Comparison of ENCODE assay signal across 17 cellular contexts in the genomic region with DNA sequence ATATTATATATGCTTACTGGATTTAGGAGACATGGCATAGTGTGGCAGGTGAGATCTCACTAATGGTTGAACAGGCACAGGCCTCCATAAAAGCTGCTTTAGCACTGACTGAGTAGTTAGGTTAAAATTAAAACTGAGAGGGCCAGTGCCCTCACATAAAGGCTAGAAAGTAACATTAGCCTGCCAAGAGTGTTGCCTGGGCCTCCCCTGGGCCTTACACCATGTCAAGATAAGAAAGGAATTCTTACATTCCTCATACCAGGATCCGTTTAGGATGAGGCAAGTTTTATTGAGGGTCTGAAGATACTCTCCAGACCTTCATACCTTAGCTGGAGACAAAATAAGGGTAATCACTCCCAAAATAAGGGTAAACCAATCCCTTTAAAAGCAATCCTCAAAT.
DNase-seq lines count a peak whose midpoint lies in the region; ATAC-seq, FAIRE-seq and TF ChIP-seq lines count a peak whose summit lies in the region.
"Had no signal": no experiment of that assay in that cellular context is flagged by ENCODE, and none has a peak within 500 bp of the region (broad histone marks: within the 10 kb centered on the region; RNA-seq: fewer than 3 reads in every experiment).

No MANE protein-coding gene starts in this region.

- TF ChIP-seq RAD21 in IMR-90 (IDR thresholded peaks at IDR 0.05; ENCODE audit: low read length), result no peak

- CTCF ChIA-PET in IMR-90 (lab: Yijun Ruan, JAX), result interaction anchor here (1.0 kb wide), 1 partner anchor 101 kb away, joined by 3 read pairs; no protein-coding TSS in a partner anchor
- CTCF ChIA-PET in A673 (lab: Charles Lee), result no interaction called here

- H3K4me2 ChIP-seq in IMR-90 (ENCODE audit: low read depth, low read length), result no peak overlapping the region

- no peak overlapping the region; the same call in 1 of the 2 replicates for H2AK5ac ChIP-seq in IMR-90 (ENCODE audit: low read depth, low read length)

- POLR2A ChIA-PET in IMR-90 (lab: Charles Lee; ENCODE audit: unreplicated experiment) (no interaction called here), A673 (lab: Charles Lee; ENCODE audit: low non-redundant PET) (no interaction called here)

- no peaks in the 10 kb centered on the region for H3K9me1 ChIP-seq in IMR-90 (ENCODE audit: insufficient read depth, low read length)

- no peak overlapping the region for H2BK15ac ChIP-seq in IMR-90 (ENCODE audit: low read depth, low read length)

- H2BK5ac ChIP-seq in IMR-90 (ENCODE audit: low read depth, low read length, poor library complexity, severe bottlenecking), result no peak overlapping the region

- H2BK120ac ChIP-seq in IMR-90 (ENCODE audit: low read depth, low read length), result no peak overlapping the region

- H3K14ac ChIP-seq in IMR-90 (replicated peaks; ENCODE audit: low read depth, low read length), result no peak overlapping the region

- H3K9me3 Mint-ChIP-seq in activated T-cell treated with anti-CD3 and anti-CD28 coated beads, Interleukin-2, amount 50 U/mL, for 4 hours, result no peaks in the 10 kb centered on the region

- H3K36me3 ChIP-seq in IMR-90 (ENCODE audit: control insufficient read depth, insufficient read depth, low read length) (no peaks in the 10 kb centered on the region), A673 (ENCODE audit: insufficient read depth, low read length, poor library complexity, severe bottlenecking) (no peaks in the 10 kb centered on the region)
- H3K36me3 ChIP-seq: HAP-1 had no signal

- no peaks in the 10 kb centered on the region for H3K79me1 ChIP-seq in IMR-90 (ENCODE audit: low read depth in 1 of 2, low read length in 2 of 2)

- no peak overlapping the region for H2AK9ac ChIP-seq in IMR-90 (replicated peaks; ENCODE audit: low read depth, low read length, poor library complexity)

- no peak for DNase-seq in D721Med (ENCODE audit: insufficient read length, low spot score)
- peak; percentile 4 for DNase-seq in IMR-90
- peak; percentile 59 for DNase-seq in choroid plexus epithelial cell (ENCODE audit: low read depth)
- DNase-seq in islet precursor cell, result peak; percentile 87
- DNase-seq in activated T-cell treated with anti-CD3 and anti-CD28 coated beads, Interleukin-2, amount 50 U/mL, for 4 hours, result no peak
- no peak for DNase-seq in A673 (ENCODE audit: low spot score)
- DNase-seq: CD4-positive, alpha-beta memory T cell; Kasumi-1; NCI-H1105 treated with DMSO at 0.1 percent for 48 hours; NCI-H187; NCI-H446; NCI-H748 treated with DMSO at 0.1 percent for 48 hours; SHP77 had no signal

- H4K91ac ChIP-seq in IMR-90 (ENCODE audit: insufficient read depth, low read depth, low read length), result no peak overlapping the region

- H3K4me1 Mint-ChIP-seq in activated T-cell treated with anti-CD3 and anti-CD28 coated beads, Interleukin-2, amount 50 U/mL, for 4 hours (ENCODE audit: low read depth), result no peaks in the 10 kb centered on the region
- H3K4me1 Mint-ChIP-seq: B cell; CD4-positive, alpha-beta memory T cell had no signal

- no peak overlapping the region for H3K23ac ChIP-seq in IMR-90 (ENCODE audit: low read depth, low read length)

- TF ChIP-seq CTCF in D721Med (IDR thresholded peaks at IDR 0.05; ENCODE audit: insufficient read depth, missing control alignments), result no peak
- TF ChIP-seq CTCF in IMR-90 (conservative IDR thresholded peaks at IDR 0.05; ENCODE audit: low read depth, low read length), result no peak
- no peak for TF ChIP-seq CTCF in choroid plexus epithelial cell (conservative IDR thresholded peaks at IDR 0.05; ENCODE audit: low read depth, low read length)
- TF ChIP-seq CTCF in A673 (conservative IDR thresholded peaks at IDR 0.05; ENCODE audit: low read depth, low read length), result no peak

- H4K8ac ChIP-seq in IMR-90 (ENCODE audit: low read depth in 2 of 2, low read length in 2 of 2), result no peak overlapping the region

- H4K20me1 ChIP-seq in IMR-90 (ENCODE audit: insufficient read depth, low read length), result no peaks in the 10 kb centered on the region

- no peaks in the 10 kb centered on the region for H3K4me1 ChIP-seq in IMR-90 (ENCODE audit: control insufficient read depth, insufficient read depth, low read length)
- H3K4me1 ChIP-seq in A673 (ENCODE audit: insufficient read depth, low read length, poor library complexity, severe bottlenecking), result no peaks in the 10 kb centered on the region
- H3K4me1 ChIP-seq: HAP-1 had no signal

- intact Hi-C loops in IMR-90 (cut with micrococcal nuclease) (no loop called here), A673 (cut with micrococcal nuclease; ENCODE audit: unreplicated experiment) (no loop called here)

- peak; percentile 25 for FAIRE-seq in D721Med (lab: Jason Lieb, UNC)

- no peak overlapping the region for H2BK20ac ChIP-seq in IMR-90 (ENCODE audit: low read depth, low read length)

- no peak overlapping the region for H3K4me3 Mint-ChIP-seq in activated T-cell treated with anti-CD3 and anti-CD28 coated beads, Interleukin-2, amount 50 U/mL, for 4 hours
- H3K4me3 Mint-ChIP-seq: B cell; CD4-positive, alpha-beta memory T cell had no signal

- H3K4me3 ChIP-seq in IMR-90 (ENCODE audit: insufficient read depth, low read depth, low read length) (no peak overlapping the region), choroid plexus epithelial cell (ENCODE audit: low read depth, low read length) (no peak overlapping the region), A673 (ENCODE audit: low read depth, low read length, poor library complexity, severe bottlenecking) (no peak overlapping the region)
- H3K4me3 ChIP-seq: HAP-1 had no signal

- H3K9me3 ChIP-seq in IMR-90 (ENCODE audit: control insufficient read depth, insufficient read depth, low read length), result no peaks in the 10 kb centered on the region; the same call in 1 of the 2 replicates
- H3K9me3 ChIP-seq in A673 (ENCODE audit: low read depth, low read length, poor library complexity, severe bottlenecking), result peaks cover 4% of the 10 kb centered on the region
- H3K9me3 ChIP-seq: HAP-1 had no signal

- peak; percentile 32; the same call in 1 of the 2 replicates for ATAC-seq in IMR-90 (ENCODE audit: low read depth)
- ATAC-seq in activated T-cell treated with anti-CD3 and anti-CD28 coated beads, Interleukin-2, amount 50 U/mL, for 4 hours, result no peak
- ATAC-seq in GM19455 (IDR thresholded peaks at IDR 0.05; ENCODE audit: unreplicated experiment), result no peak
- ATAC-seq: Panc1 had no signal

- H3K27me3 Mint-ChIP-seq in activated T-cell treated with anti-CD3 and anti-CD28 coated beads, Interleukin-2, amount 50 U/mL, for 4 hours (ENCODE audit: low read depth), result no peaks in the 10 kb centered on the region
- H3K27me3 Mint-ChIP-seq: B cell; CD4-positive, alpha-beta memory T cell had no signal

- H3K36me3 Mint-ChIP-seq in activated T-cell treated with anti-CD3 and anti-CD28 coated beads, Interleukin-2, amount 50 U/mL, for 4 hours (ENCODE audit: insufficient read depth), result no peaks in the 10 kb centered on the region
- H3K36me3 Mint-ChIP-seq: CD4-positive, alpha-beta memory T cell had no signal

- no peak overlapping the region for H3K9ac ChIP-seq in IMR-90 (ENCODE audit: low read depth, low read length)

- no peak overlapping the region for H3K56ac ChIP-seq in IMR-90 (ENCODE audit: extremely low read depth, insufficient read depth, low read length)

- TF ChIP-seq POLR2A in IMR-90 (IDR thresholded peaks at IDR 0.05; ENCODE audit: low read depth, low read length), result no peak

- no peak overlapping the region for H3K18ac ChIP-seq in IMR-90 (ENCODE audit: low read depth, low read length)

- no peaks in the 10 kb centered on the region for H3K27me3 ChIP-seq in IMR-90 (ENCODE audit: control insufficient read depth, insufficient read depth, low read length)
- H3K27me3 ChIP-seq in A673 (replicated peaks; ENCODE audit: insufficient read depth, low read depth, low read length, poor library complexity), result no peaks in the 10 kb centered on the region

- H3K4ac ChIP-seq in IMR-90 (ENCODE audit: low read depth, low read length), result no peak overlapping the region

- in situ Hi-C loops in IMR-90 (cut with MboI; ENCODE audit: low sequenced_read_pairs), result no loop called here

- no peak overlapping the region for H4K5ac ChIP-seq in IMR-90 (ENCODE audit: low read depth, low read length)

- dilution Hi-C loops in IMR-90 (cut with HindIII; ENCODE audit: low sequenced_read_pairs, unreplicated experiment), result no loop called here

- BruUV-seq in IMR-90 (replicated peaks; lab: Mats Ljungman, UMichigan) (no TSS peak), A673 (replicated peaks; lab: Mats Ljungman, UMichigan) (no TSS peak)

- no peak overlapping the region for H2AFZ ChIP-seq in IMR-90 (replicated peaks; ENCODE audit: low read length, poor library complexity)

- WGBS in IMR-90 (ENCODE audit: extremely low coverage in 2 of 2, insufficient read length in 1 of 2), 2 experiments, result no CpG with 5 or more reads among the region's 1 CpG

- H3K27ac ChIP-seq in IMR-90 (ENCODE audit: insufficient read depth, low read length) (no peak overlapping the region), A673 (ENCODE audit: low read depth, low read length, poor library complexity, severe bottlenecking) (no peak overlapping the region)

TF ChIP-seq in IMR-90, 13 proteins besides CTCF, POLR2A, EP300 and RAD21 (continues in another document):
- no peak for TF ChIP-seq FOS (IDR thresholded peaks at IDR 0.05; ENCODE audit: low read depth, low read length)
- TF ChIP-seq, protein P1, sequence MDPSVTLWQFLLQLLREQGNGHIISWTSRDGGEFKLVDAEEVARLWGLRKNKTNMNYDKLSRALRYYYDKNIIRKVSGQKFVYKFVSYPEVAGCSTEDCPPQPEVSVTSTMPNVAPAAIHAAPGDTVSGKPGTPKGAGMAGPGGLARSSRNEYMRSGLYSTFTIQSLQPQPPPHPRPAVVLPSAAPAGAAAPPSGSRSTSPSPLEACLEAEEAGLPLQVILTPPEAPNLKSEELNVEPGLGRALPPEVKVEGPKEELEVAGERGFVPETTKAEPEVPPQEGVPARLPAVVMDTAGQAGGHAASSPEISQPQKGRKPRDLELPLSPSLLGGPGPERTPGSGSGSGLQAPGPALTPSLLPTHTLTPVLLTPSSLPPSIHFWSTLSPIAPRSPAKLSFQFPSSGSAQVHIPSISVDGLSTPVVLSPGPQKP (IDR thresholded peaks at IDR 0.05; ENCODE audit: borderline replicate concordance, low read depth, low read length), result no peak
- TF ChIP-seq RFX5 (IDR thresholded peaks at IDR 0.05; ENCODE audit: low read depth, low read length), result no peak
- no peak for TF ChIP-seq MXI1 (IDR thresholded peaks at IDR 0.05; ENCODE audit: borderline replicate concordance, low read depth, low read length)
- TF ChIP-seq, protein P2, sequence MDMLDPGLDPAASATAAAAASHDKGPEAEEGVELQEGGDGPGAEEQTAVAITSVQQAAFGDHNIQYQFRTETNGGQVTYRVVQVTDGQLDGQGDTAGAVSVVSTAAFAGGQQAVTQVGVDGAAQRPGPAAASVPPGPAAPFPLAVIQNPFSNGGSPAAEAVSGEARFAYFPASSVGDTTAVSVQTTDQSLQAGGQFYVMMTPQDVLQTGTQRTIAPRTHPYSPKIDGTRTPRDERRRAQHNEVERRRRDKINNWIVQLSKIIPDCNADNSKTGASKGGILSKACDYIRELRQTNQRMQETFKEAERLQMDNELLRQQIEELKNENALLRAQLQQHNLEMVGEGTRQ (IDR thresholded peaks at IDR 0.05; ENCODE audit: low read depth, low read length), result no peak
- TF ChIP-seq MAFK (IDR thresholded peaks at IDR 0.05; ENCODE audit: low read depth, low read length), result no peak
- no peak for TF ChIP-seq CEBPB (IDR thresholded peaks at IDR 0.05; ENCODE audit: low read depth, low read length)
- TF ChIP-seq NFE2L2 (IDR thresholded peaks at IDR 0.05; ENCODE audit: low read depth, low read length), result no peak

Comparison
In these comparisons a context has a peak if more than half of its experiments do, and no peak if none do; other contexts are left out.
1. DNase-seq: peak in IMR-90 (single experiment), choroid plexus epithelial cell (single experiment) and islet precursor cell (single experiment); none in D721Med (single experiment), activated T-cell treated with anti-CD3 and anti-CD28 coated beads, Interleukin-2, amount 50 U/mL, for 4 hours (single experiment) and A673 (single experiment).